1 cellular context compared by ENCODE assay signal in genomic region chr7:138097064-138097741, GRCh38.
A peak's percentile ranks its signal among the peaks of the same experiment; 100 is the strongest.
TF ChIP-seq lines count a peak whose summit lies in the region.

No MANE protein-coding gene starts in this region.

TF ChIP-seq in HepG2, 621 proteins besides CTCF, POLR2A, EP300 and RAD21 (continued from another document and continues in another):
- TF ChIP-seq PITX1 (CRISPR knock-in tag; IDR thresholded peaks at IDR 0.05) (peak; percentile 68; the same call in 1 of the 2 replicates), RERE (CRISPR knock-in tag; IDR thresholded peaks at IDR 0.05; ENCODE audit: low read depth) (0 out of 2 replicates have a peak, but pooled peaks have one; percentile 16), RXRB (CRISPR knock-in tag; IDR thresholded peaks at IDR 0.05; ENCODE audit: borderline replicate concordance) (0 out of 2 replicates have a peak, but pooled peaks have one; percentile 44), SALL1 (CRISPR knock-in tag; IDR thresholded peaks at IDR 0.05) (peak; percentile 77), ZNF605 (CRISPR knock-in tag; IDR thresholded peaks at IDR 0.05) (0 out of 2 replicates have a peak, but pooled peaks have one; percentile 28), KAT7 (CRISPR knock-in tag; IDR thresholded peaks at IDR 0.05; ENCODE audit: borderline replicate concordance) (no peak), ZNF83 (CRISPR knock-in tag; IDR thresholded peaks at IDR 0.05; ENCODE audit: borderline replicate concordance) (no peak), ZFP90 (CRISPR knock-in tag; IDR thresholded peaks at IDR 0.05; ENCODE audit: borderline replicate concordance) (no peak), HIVEP1 (CRISPR knock-in tag; IDR thresholded peaks at IDR 0.05) (no peak), MATR3 (CRISPR knock-in tag; IDR thresholded peaks at IDR 0.05) (no peak), SIX1 (CRISPR knock-in tag; IDR thresholded peaks at IDR 0.05; ENCODE audit: borderline replicate concordance) (no peak), TFAP4 (IDR thresholded peaks at IDR 0.05; ENCODE audit: borderline replicate concordance, low read depth) (peak; percentile 77), YEATS4 (CRISPR knock-in tag; IDR thresholded peaks at IDR 0.05; ENCODE audit: borderline replicate concordance) (no peak), HNF4G (IDR thresholded peaks at IDR 0.05; ENCODE audit: borderline replicate concordance, low read depth, low read length) (no peak), HNF4G (CRISPR knock-in tag; IDR thresholded peaks at IDR 0.05; ENCODE audit: borderline replicate concordance, low read depth) (no peak), CHD2 (IDR thresholded peaks at IDR 0.05; ENCODE audit: low read depth, low read length) (no peak), NRL (CRISPR knock-in tag; IDR thresholded peaks at IDR 0.05; ENCODE audit: borderline replicate concordance) (no peak), POGK (CRISPR knock-in tag; conservative IDR thresholded peaks at IDR 0.05) (no peak), ZBTB20 (CRISPR knock-in tag; IDR thresholded peaks at IDR 0.05; ENCODE audit: borderline replicate concordance, low read depth) (no peak), ZNF552 (CRISPR knock-in tag; IDR thresholded peaks at IDR 0.05; ENCODE audit: borderline replicate concordance) (no peak), ELF3 (CRISPR knock-in tag; IDR thresholded peaks at IDR 0.05) (peak; percentile 36; the same call in 1 of the 2 replicates), THRA (CRISPR knock-in tag; IDR thresholded peaks at IDR 0.05; ENCODE audit: borderline replicate concordance) (no peak; the same call in 1 of the 2 replicates), ZKSCAN8 (CRISPR knock-in tag; IDR thresholded peaks at IDR 0.05; ENCODE audit: borderline replicate concordance) (peak; percentile 25; the same call in 1 of the 2 replicates), TOE1 (CRISPR knock-in tag; IDR thresholded peaks at IDR 0.05) (no peak), ZNF317 (CRISPR knock-in tag; IDR thresholded peaks at IDR 0.05) (peak; percentile 82), PBX3 (CRISPR knock-in tag; IDR thresholded peaks at IDR 0.05; ENCODE audit: borderline replicate concordance) (no peak), GMEB1 (CRISPR knock-in tag; IDR thresholded peaks at IDR 0.05; ENCODE audit: borderline replicate concordance) (no peak), ZBTB4 (CRISPR knock-in tag; IDR thresholded peaks at IDR 0.05; ENCODE audit: borderline replicate concordance) (no peak), ZNF841 (CRISPR knock-in tag; IDR thresholded peaks at IDR 0.05; ENCODE audit: borderline replicate concordance) (no peak), GATAD1 (CRISPR knock-in tag; IDR thresholded peaks at IDR 0.05) (peak; percentile 35; the same call in 1 of the 2 replicates), ZNF207 (IDR thresholded peaks at IDR 0.05; ENCODE audit: borderline replicate concordance) (no peak), SMYD3 (CRISPR knock-in tag; IDR thresholded peaks at IDR 0.05) (peak; percentile 80; the same call in 1 of the 2 replicates), ZNF597 (CRISPR knock-in tag; IDR thresholded peaks at IDR 0.05) (no peak), HOXD1 (CRISPR knock-in tag; IDR thresholded peaks at IDR 0.05) (no peak), ZSCAN20 (CRISPR knock-in tag; IDR thresholded peaks at IDR 0.05; ENCODE audit: borderline replicate concordance) (no peak), ASH2L (IDR thresholded peaks at IDR 0.05; ENCODE audit: insufficient read length, low read depth, low read length) (no peak), HMG20A (CRISPR knock-in tag; IDR thresholded peaks at IDR 0.05; ENCODE audit: borderline replicate concordance) (peak; percentile 46; the same call in 1 of the 2 replicates), MEIS2 (CRISPR knock-in tag; IDR thresholded peaks at IDR 0.05) (no peak)
